ENCODE assay signal across 1 cellular context in the genomic region with DNA sequence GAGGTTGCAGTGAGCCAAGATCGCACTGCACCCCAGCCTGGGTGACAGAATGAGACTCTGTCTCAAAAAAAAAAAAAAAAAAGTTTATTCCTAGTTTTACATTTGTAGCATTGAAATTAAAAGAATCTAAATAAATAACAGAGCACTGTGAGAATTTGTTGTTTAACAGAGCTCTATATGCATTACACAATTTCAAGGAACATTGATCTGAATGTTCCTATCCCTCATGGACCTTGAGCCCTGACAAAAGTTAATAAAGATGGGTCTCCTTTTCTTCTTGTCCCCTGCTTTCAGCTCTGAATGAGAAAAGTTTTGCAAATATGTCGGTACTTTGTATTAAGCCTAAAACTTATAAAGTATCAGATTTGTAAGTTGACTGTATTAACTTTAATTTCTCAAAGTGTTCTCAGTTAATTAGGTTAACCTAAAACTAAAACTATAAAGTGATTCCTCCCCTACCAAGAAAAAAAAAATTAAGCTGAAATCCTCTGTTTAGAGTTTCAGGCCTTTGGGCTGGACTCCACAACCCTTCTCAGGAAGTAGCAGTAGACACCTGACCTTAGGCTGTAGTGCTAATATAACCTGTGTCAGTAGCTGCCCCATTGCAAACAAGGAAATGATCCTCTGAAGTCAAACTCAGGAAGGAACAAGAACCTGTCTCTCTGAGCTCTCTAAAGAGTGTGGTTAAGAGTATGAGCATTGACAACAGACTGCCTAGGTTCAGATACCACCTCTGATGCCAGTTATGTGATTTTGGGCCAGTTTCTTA.
TF ChIP-seq lines count a peak whose summit lies in the region.

No MANE protein-coding gene starts in this region.

TF ChIP-seq in GM12878, 131 proteins besides CTCF, POLR2A, EP300 and RAD21:
- TF ChIP-seq, protein P1, sequence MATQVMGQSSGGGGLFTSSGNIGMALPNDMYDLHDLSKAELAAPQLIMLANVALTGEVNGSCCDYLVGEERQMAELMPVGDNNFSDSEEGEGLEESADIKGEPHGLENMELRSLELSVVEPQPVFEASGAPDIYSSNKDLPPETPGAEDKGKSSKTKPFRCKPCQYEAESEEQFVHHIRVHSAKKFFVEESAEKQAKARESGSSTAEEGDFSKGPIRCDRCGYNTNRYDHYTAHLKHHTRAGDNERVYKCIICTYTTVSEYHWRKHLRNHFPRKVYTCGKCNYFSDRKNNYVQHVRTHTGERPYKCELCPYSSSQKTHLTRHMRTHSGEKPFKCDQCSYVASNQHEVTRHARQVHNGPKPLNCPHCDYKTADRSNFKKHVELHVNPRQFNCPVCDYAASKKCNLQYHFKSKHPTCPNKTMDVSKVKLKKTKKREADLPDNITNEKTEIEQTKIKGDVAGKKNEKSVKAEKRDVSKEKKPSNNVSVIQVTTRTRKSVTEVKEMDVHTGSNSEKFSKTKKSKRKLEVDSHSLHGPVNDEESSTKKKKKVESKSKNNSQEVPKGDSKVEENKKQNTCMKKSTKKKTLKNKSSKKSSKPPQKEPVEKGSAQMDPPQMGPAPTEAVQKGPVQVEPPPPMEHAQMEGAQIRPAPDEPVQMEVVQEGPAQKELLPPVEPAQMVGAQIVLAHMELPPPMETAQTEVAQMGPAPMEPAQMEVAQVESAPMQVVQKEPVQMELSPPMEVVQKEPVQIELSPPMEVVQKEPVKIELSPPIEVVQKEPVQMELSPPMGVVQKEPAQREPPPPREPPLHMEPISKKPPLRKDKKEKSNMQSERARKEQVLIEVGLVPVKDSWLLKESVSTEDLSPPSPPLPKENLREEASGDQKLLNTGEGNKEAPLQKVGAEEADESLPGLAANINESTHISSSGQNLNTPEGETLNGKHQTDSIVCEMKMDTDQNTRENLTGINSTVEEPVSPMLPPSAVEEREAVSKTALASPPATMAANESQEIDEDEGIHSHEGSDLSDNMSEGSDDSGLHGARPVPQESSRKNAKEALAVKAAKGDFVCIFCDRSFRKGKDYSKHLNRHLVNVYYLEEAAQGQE (IDR thresholded peaks at IDR 0.05; ENCODE audit: low read depth, low read length): no peak
- TF ChIP-seq, protein P2, sequence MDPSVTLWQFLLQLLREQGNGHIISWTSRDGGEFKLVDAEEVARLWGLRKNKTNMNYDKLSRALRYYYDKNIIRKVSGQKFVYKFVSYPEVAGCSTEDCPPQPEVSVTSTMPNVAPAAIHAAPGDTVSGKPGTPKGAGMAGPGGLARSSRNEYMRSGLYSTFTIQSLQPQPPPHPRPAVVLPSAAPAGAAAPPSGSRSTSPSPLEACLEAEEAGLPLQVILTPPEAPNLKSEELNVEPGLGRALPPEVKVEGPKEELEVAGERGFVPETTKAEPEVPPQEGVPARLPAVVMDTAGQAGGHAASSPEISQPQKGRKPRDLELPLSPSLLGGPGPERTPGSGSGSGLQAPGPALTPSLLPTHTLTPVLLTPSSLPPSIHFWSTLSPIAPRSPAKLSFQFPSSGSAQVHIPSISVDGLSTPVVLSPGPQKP (IDR thresholded peaks at IDR 0.05; ENCODE audit: low read depth, low read length): no peak
- TF ChIP-seq PAX8 (IDR thresholded peaks at IDR 0.05) (no peak), MTA3 (IDR thresholded peaks at IDR 0.05; ENCODE audit: borderline replicate concordance, low read length) (no peak), SUPT20H (IDR thresholded peaks at IDR 0.05; ENCODE audit: borderline replicate concordance, control insufficient read depth, low read depth, low read length) (no peak), ZNF274 (IDR thresholded peaks at IDR 0.05; ENCODE audit: insufficient read depth, insufficient read length) (no peak), CREB1 (IDR thresholded peaks at IDR 0.05; ENCODE audit: low read depth) (no peak), FOXK2 (IDR thresholded peaks at IDR 0.05) (no peak), SMAD5 (IDR thresholded peaks at IDR 0.05; ENCODE audit: low read depth) (no peak), KLF5 (IDR thresholded peaks at IDR 0.05; ENCODE audit: partially characterized antibody) (no peak), ZBED1 (IDR thresholded peaks at IDR 0.05; ENCODE audit: borderline replicate concordance) (no peak), SIX5 (IDR thresholded peaks at IDR 0.05; ENCODE audit: low read depth, low read length, severe bottlenecking) (no peak), CHD1 (IDR thresholded peaks at IDR 0.05; ENCODE audit: low read depth, low read length) (no peak), CBX3 (IDR thresholded peaks at IDR 0.05; ENCODE audit: borderline replicate concordance, low read depth) (no peak), SREBF2 (IDR thresholded peaks at IDR 0.05; ENCODE audit: low read length) (no peak), NR2C2 (IDR thresholded peaks at IDR 0.05; ENCODE audit: borderline replicate concordance, control insufficient read depth, insufficient read length, low read depth) (no peak), MYB (IDR thresholded peaks at IDR 0.05; ENCODE audit: borderline replicate concordance, low read depth, low read length) (no peak)
- TF ChIP-seq, protein P3, sequence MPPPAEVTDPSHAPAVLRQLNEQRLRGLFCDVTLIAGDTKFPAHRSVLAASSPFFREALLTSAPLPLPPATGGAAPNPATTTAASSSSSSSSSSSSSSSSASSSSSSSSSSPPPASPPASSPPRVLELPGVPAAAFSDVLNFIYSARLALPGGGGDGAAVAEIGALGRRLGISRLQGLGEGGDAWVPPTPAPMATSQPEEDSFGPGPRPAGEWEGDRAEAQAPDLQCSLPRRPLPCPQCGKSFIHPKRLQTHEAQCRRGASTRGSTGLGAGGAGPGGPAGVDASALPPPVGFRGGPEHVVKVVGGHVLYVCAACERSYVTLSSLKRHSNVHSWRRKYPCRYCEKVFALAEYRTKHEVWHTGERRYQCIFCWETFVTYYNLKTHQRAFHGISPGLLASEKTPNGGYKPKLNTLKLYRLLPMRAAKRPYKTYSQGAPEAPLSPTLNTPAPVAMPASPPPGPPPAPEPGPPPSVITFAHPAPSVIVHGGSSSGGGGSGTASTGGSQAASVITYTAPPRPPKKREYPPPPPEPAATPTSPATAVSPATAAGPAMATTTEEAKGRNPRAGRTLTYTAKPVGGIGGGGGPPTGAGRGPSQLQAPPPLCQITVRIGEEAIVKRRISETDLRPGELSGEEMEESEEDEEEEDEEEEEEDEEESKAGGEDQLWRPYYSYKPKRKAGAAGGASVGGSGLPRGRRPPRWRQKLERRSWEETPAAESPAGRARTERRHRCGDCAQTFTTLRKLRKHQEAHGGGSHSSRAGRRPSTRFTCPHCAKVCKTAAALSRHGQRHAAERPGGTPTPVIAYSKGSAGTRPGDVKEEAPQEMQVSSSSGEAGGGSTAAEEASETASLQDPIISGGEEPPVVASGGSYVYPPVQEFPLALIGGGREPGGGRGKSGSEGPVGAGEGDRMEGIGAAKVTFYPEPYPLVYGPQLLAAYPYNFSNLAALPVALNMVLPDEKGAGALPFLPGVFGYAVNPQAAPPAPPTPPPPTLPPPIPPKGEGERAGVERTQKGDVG (CRISPR knock-in tag; IDR thresholded peaks at IDR 0.05): no peak
